Comparison of ENCODE assay signal across 8 cellular contexts in genomic region chr20:32763202-32763999, GRCh38. TPM values are rescaled to one million over a fixed set of nuclear protein-coding genes. Genes with fewer than 3 reads are reported as not detected.
A peak's percentile ranks its signal among the peaks of the same experiment; 100 is the strongest.
DNase-seq lines count a peak whose midpoint lies in the region; ATAC-seq and TF ChIP-seq lines count a peak whose summit lies in the region.

No MANE protein-coding gene starts in this region.

- POLR2A ChIA-PET in GM10248 (lab: Yijun Ruan, JAX): interaction anchor here (0.7 kb wide), 1 partner anchor 20 kb away, joined by 3 read pairs; no protein-coding TSS in a partner anchor

- H3K9me3 Mint-ChIP-seq in natural killer cell treated with Interleukin-12 subunit alpha and Interleukin-12 subunit beta and Interleukin-15 and Interleukin-18, amount 100 ng/mL, for 72 hours: no peaks in the 10 kb centered on the region

- H3K4me3 ChIP-seq in duodenal mucosa (ENCODE audit: low read depth in 1 of 2, low read length in 2 of 2): peak overlapping the region; percentile 84 to 85

- H3K27ac Mint-ChIP-seq in natural killer cell treated with Interleukin-12 subunit alpha and Interleukin-12 subunit beta and Interleukin-15 and Interleukin-18, amount 100 ng/mL, for 72 hours: no peak overlapping the region

- H3K4me1 Mint-ChIP-seq in natural killer cell treated with Interleukin-12 subunit alpha and Interleukin-12 subunit beta and Interleukin-15 and Interleukin-18, amount 100 ng/mL, for 72 hours (ENCODE audit: low read depth in 2 of 2): peaks cover 9 to 12% of the 10 kb centered on the region in 2 donors

- peak in 1 of 2 donors; percentile 17 for ATAC-seq in natural killer cell treated with Interleukin-12 subunit alpha and Interleukin-12 subunit beta and Interleukin-15 and Interleukin-18, amount 100 ng/mL, for 72 hours
- ATAC-seq in HG03469 (IDR thresholded peaks at IDR 0.05; ENCODE audit: unreplicated experiment): no peak

- H3K4me3 Mint-ChIP-seq in natural killer cell treated with Interleukin-12 subunit alpha and Interleukin-12 subunit beta and Interleukin-15 and Interleukin-18, amount 100 ng/mL, for 72 hours: peak overlapping the region; percentile 84

- H3K4me1 ChIP-seq in duodenal mucosa (ENCODE audit: control insufficient read depth in 1 of 2, insufficient read depth in 2 of 2, low read length in 2 of 2): peaks cover 12 to 19% of the 10 kb centered on the region in 2 donors

- H3K9ac ChIP-seq in duodenal mucosa (ENCODE audit: low read depth in 1 of 2, low read length in 2 of 2): peak overlapping the region; percentile 59 to 69

- H3K27ac ChIP-seq in duodenal mucosa (ENCODE audit: low read depth, low read length): no peak overlapping the region

- DNase-seq in GM10248 (ENCODE audit: extremely low spot score) (peak; percentile 46), NCI-H345 treated with DMSO at 0.1 percent for 48 hours (lab: John Stamatoyannopoulos, UW; ENCODE audit: unreplicated experiment) (peak; percentile 19), NCI-H2196 (lab: John Stamatoyannopoulos, UW; ENCODE audit: unreplicated experiment) (no peak), putamen (ENCODE audit: low spot score) (no peak)
- no peak for DNase-seq in natural killer cell treated with Interleukin-12 subunit alpha and Interleukin-12 subunit beta and Interleukin-15 and Interleukin-18, amount 100 ng/mL, for 72 hours (ENCODE audit: low spot score)
- DNase-seq in stimulated activated CD8-positive, alpha-beta memory T cell treated with anti-CD3 and anti-CD28 coated beads, Interleukin-4, amount 100 ng/mL, for 48 hours: no peak

- H3K27me3 Mint-ChIP-seq in natural killer cell treated with Interleukin-12 subunit alpha and Interleukin-12 subunit beta and Interleukin-15 and Interleukin-18, amount 100 ng/mL, for 72 hours: no peaks in the 10 kb centered on the region

- no peaks in the 10 kb centered on the region for H3K36me3 Mint-ChIP-seq in natural killer cell treated with Interleukin-12 subunit alpha and Interleukin-12 subunit beta and Interleukin-15 and Interleukin-18, amount 100 ng/mL, for 72 hours

- H3K27me3 ChIP-seq in duodenal mucosa (ENCODE audit: control insufficient read depth in 1 of 2, insufficient read depth in 2 of 2, low read length in 2 of 2): no peaks in the 10 kb centered on the region

- CTCF ChIA-PET in GM10248 (lab: Yijun Ruan, JAX): interaction anchor here (0.9 to 9.3 kb wide), 11 partner anchors 9 to 278 kb away, joined by 3 to 81 read pairs (median 4); partner anchors contain the start of genes C20orf203 and COMMD7

- no peaks in the 10 kb centered on the region for H3K36me3 ChIP-seq in duodenal mucosa (ENCODE audit: control insufficient read depth in 1 of 2, insufficient read depth in 2 of 2, low read length in 2 of 2)

- no peaks in the 10 kb centered on the region for H3K9me3 ChIP-seq in duodenal mucosa (ENCODE audit: control insufficient read depth in 1 of 2, low read length in 2 of 2)

- TF ChIP-seq CTCF in GM10248 (IDR thresholded peaks at IDR 0.05; ENCODE audit: control extremely low read depth, extremely low read depth, low read depth, missing control alignments): no peak

RNA-seq across cellular contexts. Expression of gene DNMT3B, which starts 1.2 kb away (rescaled TPM):
- total RNA-seq in natural killer cell treated with Interleukin-12 subunit alpha and Interleukin-12 subunit beta and Interleukin-15 and Interleukin-18, amount 100 ng/mL, for 72 hours: 1 to 10 TPM in 1 of 2 donors, under 1 TPM in 1; 0.81 to 2.2 TPM

RNA-seq across cellular contexts. Expression of gene COMMD7, which starts 20.1 kb away (rescaled TPM):
- 10 to 100 TPM; 58.5 to 67.9 TPM for total RNA-seq in natural killer cell treated with Interleukin-12 subunit alpha and Interleukin-12 subunit beta and Interleukin-15 and Interleukin-18, amount 100 ng/mL, for 72 hours

RNA-seq across cellular contexts. Expression of gene MAPRE1, which starts 56.4 kb away (rescaled TPM):
- total RNA-seq in natural killer cell treated with Interleukin-12 subunit alpha and Interleukin-12 subunit beta and Interleukin-15 and Interleukin-18, amount 100 ng/mL, for 72 hours: 100 to 1,000 TPM; 122 to 142 TPM

Comparison
In these comparisons a context has a peak if more than half of its experiments do, and no peak if none do; other contexts are left out.
1. DNase-seq: peak in GM10248 (single experiment) and NCI-H345 treated with DMSO at 0.1 percent for 48 hours (single experiment); none in natural killer cell treated with Interleukin-12 subunit alpha and Interleukin-12 subunit beta and Interleukin-15 and Interleukin-18, amount 100 ng/mL, for 72 hours (single experiment), NCI-H2196 (single experiment), stimulated activated CD8-positive, alpha-beta memory T cell treated with anti-CD3 and anti-CD28 coated beads, Interleukin-4, amount 100 ng/mL, for 48 hours (single experiment) and putamen (single experiment).